1 cellular context compared by ENCODE assay signal in the genomic region with DNA sequence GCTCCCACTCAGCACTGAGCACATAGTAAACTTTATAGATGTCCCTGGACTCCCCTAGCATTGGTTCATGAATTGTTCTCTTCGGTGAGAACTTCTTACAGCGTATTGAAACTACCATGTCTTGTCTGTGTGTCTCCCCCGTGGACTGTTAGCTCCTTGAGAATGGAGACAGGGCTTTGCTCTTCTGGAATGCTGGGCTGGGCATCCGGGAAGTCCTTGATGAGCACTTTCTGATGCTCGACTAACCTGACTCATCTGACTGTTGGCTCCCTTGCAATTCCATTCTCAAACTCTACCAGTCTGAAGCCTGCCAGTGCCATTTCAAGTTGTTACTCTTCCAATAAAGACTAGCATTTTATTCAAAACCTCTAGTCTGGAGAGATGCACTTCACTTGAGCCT.
TF ChIP-seq lines count a peak whose summit lies in the region.

No MANE protein-coding gene starts in this region.

TF ChIP-seq in IMR-90, 13 proteins besides CTCF, POLR2A, EP300 and RAD21:
- TF ChIP-seq RFX5 (IDR thresholded peaks at IDR 0.05; ENCODE audit: low read depth, low read length) (no peak), NFE2L2 (IDR thresholded peaks at IDR 0.05; ENCODE audit: low read depth, low read length) (no peak), CEBPB (IDR thresholded peaks at IDR 0.05; ENCODE audit: low read depth, low read length) (0 out of 2 replicates have a peak, but pooled peaks have one; percentile 6), RCOR1 (IDR thresholded peaks at IDR 0.05; ENCODE audit: insufficient replicate concordance, low read length) (peak; percentile 23), MXI1 (IDR thresholded peaks at IDR 0.05; ENCODE audit: borderline replicate concordance, low read depth, low read length) (no peak)
TF ChIP-seq in IMR-90: peak in this region for 2.
